In the genomic region with DNA sequence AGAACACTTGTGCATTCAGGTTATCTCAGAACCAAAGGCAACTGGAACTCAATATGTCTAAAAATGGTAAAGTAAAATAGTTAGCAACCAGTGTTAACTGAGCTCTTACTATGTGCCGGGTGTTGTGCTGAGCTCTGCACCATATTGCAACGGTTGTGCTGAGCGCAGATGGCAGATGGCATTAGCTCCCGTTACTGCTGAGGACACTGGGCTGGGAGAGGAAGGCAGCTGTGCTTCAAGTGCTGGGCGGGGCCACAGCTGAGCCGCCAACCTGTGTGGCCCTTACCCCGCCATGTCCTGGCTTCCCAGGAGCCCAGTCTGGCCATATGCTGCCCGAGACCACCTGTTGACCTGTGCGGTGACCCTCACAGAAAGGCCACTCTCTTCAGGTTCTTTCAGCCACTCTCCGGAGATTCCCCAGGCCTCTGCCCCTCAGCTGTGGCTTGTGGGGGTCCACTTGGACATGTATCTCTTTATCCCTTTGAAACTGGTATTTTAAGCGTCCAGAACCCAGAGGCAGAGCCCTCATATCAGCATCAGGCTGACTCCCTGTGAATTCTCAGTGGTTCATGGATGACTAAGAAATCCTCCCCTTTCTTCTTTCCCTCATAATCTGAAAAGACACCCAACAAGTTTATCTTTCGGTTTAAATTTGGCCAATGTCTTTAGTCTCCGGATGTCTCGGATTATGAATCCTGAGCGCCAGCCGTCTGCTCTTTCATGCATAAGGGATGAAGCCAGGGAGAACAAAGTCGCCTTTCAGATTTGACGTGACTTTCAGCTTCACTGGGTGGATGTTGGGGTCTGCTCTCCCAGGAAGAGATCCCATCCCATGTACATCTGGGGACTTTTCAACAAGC, we compare ENCODE assay signal across 11 cellular contexts. TPM values are rescaled to one million over a fixed set of nuclear protein-coding genes. Genes with fewer than 3 reads are reported as not detected.
DNase-seq lines count a peak whose midpoint lies in the region; TF ChIP-seq lines count a peak whose summit lies in the region.
"Had no signal": no experiment of that assay in that cellular context is flagged by ENCODE, and none has a peak within 500 bp of the region (broad histone marks: within the 10 kb centered on the region; RNA-seq: fewer than 3 reads in every experiment).

No MANE protein-coding gene starts in this region.

- no peaks in the 10 kb centered on the region for H3K9me3 ChIP-seq in Peyer's patch

- H3K27ac Mint-ChIP-seq in osteocyte (ENCODE audit: unreplicated experiment) = peak overlapping the region; percentile 94

- intact Hi-C loops in dorsolateral prefrontal cortex (cut with DNase I) = loop anchor here in 1 of 2 donors (2.0 to 10.0 kb wide), 3 partner anchors 45 to 425 kb away; partner anchors contain the start of gene PAFAH2

- no peaks in the 10 kb centered on the region for H3K27me3 Mint-ChIP-seq in osteocyte (ENCODE audit: unreplicated experiment)

- TF ChIP-seq POLR2A in Peyer's patch (IDR thresholded peaks at IDR 0.05) = no peak

- H3K4me3 ChIP-seq in dorsolateral prefrontal cortex = peak overlapping the region in 2 of 59 donors; percentile 10 to 32
- H3K4me3 ChIP-seq in Peyer's patch = no peak overlapping the region

- H3K9me3 Mint-ChIP-seq in osteocyte (ENCODE audit: unreplicated experiment) = no peaks in the 10 kb centered on the region

- in situ Hi-C loops in GM13976 (cut with MboI; ENCODE audit: low sequenced_read_pairs, unreplicated experiment) = no loop called here

- no peaks in the 10 kb centered on the region for H3K27me3 ChIP-seq in dorsolateral prefrontal cortex
- H3K27me3 ChIP-seq in Peyer's patch = no peaks in the 10 kb centered on the region

- DNase-seq in DMS 273 (lab: John Stamatoyannopoulos, UW; ENCODE audit: unreplicated experiment) (peak; percentile 98), NCI-H524 (lab: John Stamatoyannopoulos, UW) (peak; percentile 87 to 93), dorsolateral prefrontal cortex (no peak), osteocyte (ENCODE audit: extremely low spot score, unreplicated experiment) (no peak), Peyer's patch (no peak), NCI-H187 treated with DMSO at 0.1 percent for 48 hours (lab: John Stamatoyannopoulos, UW) (no peak), GM13976 (ENCODE audit: low spot score) (no peak), NCI-H2196 (lab: John Stamatoyannopoulos, UW; ENCODE audit: unreplicated experiment) (no peak)
- DNase-seq: cerebellar nuclear complex, DMS153, NCI-H2029 treated with DMSO at 0.1 percent for 48 hours had no signal

- peaks cover 0 to 6% (median 0%) of the 10 kb centered on the region in 3 donors for H3K36me3 ChIP-seq in Peyer's patch

- H3K36me3 Mint-ChIP-seq in osteocyte (ENCODE audit: unreplicated experiment) = no peaks in the 10 kb centered on the region

- peaks cover 0 to 40% (median 8%) of the 10 kb centered on the region in 4 donors for H3K4me1 ChIP-seq in Peyer's patch

- no peak for TF ChIP-seq CTCF in dorsolateral prefrontal cortex (IDR thresholded peaks at IDR 0.05 in 54 of 56, conservative IDR thresholded peaks at IDR 0.05 in 2 of 56; ENCODE audit: low read depth in 1 of 56, partially characterized antibody in 56 of 56)
- TF ChIP-seq CTCF in osteocyte (IDR thresholded peaks at IDR 0.05) = no peak
- TF ChIP-seq CTCF in Peyer's patch (IDR thresholded peaks at IDR 0.05) = no peak
- no peak for TF ChIP-seq CTCF in GM13976 (IDR thresholded peaks at IDR 0.05; ENCODE audit: borderline replicate concordance, control extremely low read depth, extremely low read depth, insufficient read depth, missing control alignments)

- peak overlapping the region; percentile 79 to 99 (median 98) for H3K27ac ChIP-seq in dorsolateral prefrontal cortex
- H3K27ac ChIP-seq in Peyer's patch = no peak overlapping the region

- H3K4me3 Mint-ChIP-seq in osteocyte (ENCODE audit: unreplicated experiment) = no peak overlapping the region

- peaks cover 70% of the 10 kb centered on the region for H3K4me1 Mint-ChIP-seq in osteocyte (ENCODE audit: unreplicated experiment)

RNA-seq across cellular contexts. Expression of gene LDLRAP1, which starts 26.4 kb away (rescaled TPM):
- 10 to 100 TPM in 112 of 120 experiments, 1 to 10 TPM in 8; 6.1 to 62.3 (median 19.3) TPM for total RNA-seq in dorsolateral prefrontal cortex
- total RNA-seq in osteocyte = 31.3 and 34.3 TPM in 2 replicates
- 10 to 100 TPM; 20.1 to 24.5 (median 22.7) TPM for total RNA-seq in Peyer's patch

RNA-seq across cellular contexts. Expression of gene MAN1C1, which starts 46.8 kb away (rescaled TPM):
- total RNA-seq in dorsolateral prefrontal cortex (10 to 100 TPM; 32.3 to 86.5 (median 58.9) TPM), osteocyte (64.7 and 73.3 TPM in 2 replicates), Peyer's patch (10 to 100 TPM in 1 of 4 donors, 1 to 10 TPM in 3; 2.3 to 10.7 (median 6.7) TPM)

Comparison
In these comparisons a context has a peak if more than half of its experiments do, and no peak if none do; other contexts are left out.
1. DNase-seq: peak in DMS 273 (single experiment) and NCI-H524 (2 of 2); none in dorsolateral prefrontal cortex (0 of 10), osteocyte (single experiment), Peyer's patch (0 of 3), NCI-H187 treated with DMSO at 0.1 percent for 48 hours (single experiment), GM13976 (single experiment) and NCI-H2196 (single experiment).
2. H3K27ac ChIP-seq: peak in dorsolateral prefrontal cortex (59 of 59); none in Peyer's patch (0 of 4).